In genomic region chr19:58581227-58582141, GRCh38 we compare ENCODE assay signal across 2 cellular contexts.
TF ChIP-seq lines count a peak whose summit lies in the region.

No MANE protein-coding gene starts in this region.

TF ChIP-seq in HCT116, 20 proteins besides CTCF, POLR2A, EP300 and RAD21 (continued from another document):
- TF ChIP-seq ZBTB33 (IDR thresholded peaks at IDR 0.05; ENCODE audit: extremely low read depth, insufficient replicate concordance, low read length): peak; percentile 76

TF ChIP-seq in liver, 16 proteins besides CTCF, POLR2A, EP300 and RAD21 (continued from another document):
- TF ChIP-seq EGR1 (IDR thresholded peaks at IDR 0.05; ENCODE audit: low read depth in 2 of 2) (no peak), GABPA (IDR thresholded peaks at IDR 0.05 in 1 of 2, conservative IDR thresholded peaks at IDR 0.05 in 1 of 2) (no peak), YY1 (IDR thresholded peaks at IDR 0.05) (no peak)
